ENCODE assay signal across 8 cellular contexts in the genomic region with DNA sequence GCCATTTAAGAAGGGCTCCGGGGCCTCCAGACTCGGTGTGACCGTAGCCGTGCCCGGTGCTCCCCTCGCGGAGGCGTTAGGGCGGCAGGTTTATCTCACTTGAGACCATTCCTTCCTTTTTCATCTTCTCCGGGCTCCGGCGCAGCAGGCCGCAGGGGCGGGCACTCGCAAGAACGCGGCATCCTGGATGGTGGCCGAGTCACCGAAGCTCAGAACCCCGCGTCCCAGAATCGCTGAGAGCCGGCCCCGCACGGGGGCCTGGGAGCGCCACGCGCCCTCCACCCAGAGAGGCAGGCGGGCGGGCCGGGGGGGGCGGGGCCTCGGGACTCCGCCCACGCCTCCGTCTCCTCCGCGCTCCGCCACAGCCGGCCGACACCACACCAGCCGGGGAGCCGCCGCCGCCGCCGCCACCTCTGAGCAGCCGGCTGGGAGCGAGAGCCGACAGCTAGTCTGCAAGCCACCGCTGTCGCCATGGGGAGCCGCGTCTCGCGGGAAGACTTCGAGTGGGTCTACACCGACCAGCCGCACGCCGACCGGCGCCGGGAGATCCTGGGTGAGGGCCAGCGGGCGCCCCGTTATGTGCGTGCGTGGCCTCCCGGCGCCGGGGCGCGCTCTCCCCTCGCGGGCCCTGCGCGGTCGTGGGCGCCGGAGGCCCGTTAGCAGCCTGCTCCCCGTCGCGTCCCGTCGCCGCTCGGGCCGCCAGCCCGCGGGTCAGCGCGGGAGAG. TPM values are rescaled to one million over a fixed set of nuclear protein-coding genes. Genes with fewer than 3 reads are reported as not detected.
DNase-seq lines count a peak whose midpoint lies in the region; ATAC-seq and TF ChIP-seq lines count a peak whose summit lies in the region.

A gene (plus strand): TSS at position 375 of the 725 bp plus-strand sequence. CDS start 97 bp downstream, at position 472.

- H3K9me3 ChIP-seq in neuron (ENCODE audit: low read length): peaks cover 2% of the 10 kb centered on the region
- H3K9me3 ChIP-seq in subcutaneous abdominal adipose tissue (ENCODE audit: control insufficient read depth in 5 of 5, low read length in 5 of 5): no peaks in the 10 kb centered on the region

- H3K27me3 ChIP-seq in H7 (ENCODE audit: control insufficient read depth, insufficient read depth, low read length) (no peaks in the 10 kb centered on the region), foreskin keratinocyte (no peaks in the 10 kb centered on the region), neuron (ENCODE audit: insufficient read depth, low read length) (no peaks in the 10 kb centered on the region), subcutaneous abdominal adipose tissue (ENCODE audit: control insufficient read depth in 5 of 5, insufficient read depth in 4 of 5, low read length in 5 of 5) (no peaks in the 10 kb centered on the region)

- H2AFZ ChIP-seq in neuron (ENCODE audit: low read depth, low read length): peak within 1 kb of the TSS; percentile 96

- no peaks in the 10 kb centered on the region; the same call in 1 of the 2 replicates for H3K36me3 ChIP-seq in H7 (replicated peaks; ENCODE audit: control insufficient read depth, insufficient read depth, low read length)
- peaks cover 2% of the 10 kb centered on the region for H3K36me3 ChIP-seq in neuron (ENCODE audit: insufficient read depth, low read length)
- peaks cover 0 to 2% (median 0%) of the 10 kb centered on the region in 5 donors for H3K36me3 ChIP-seq in subcutaneous abdominal adipose tissue (ENCODE audit: control insufficient read depth in 5 of 5, insufficient read depth in 5 of 5, low read length in 5 of 5)

- H3K27ac ChIP-seq in foreskin keratinocyte (peak within 1 kb of the TSS; percentile 75), subcutaneous abdominal adipose tissue (ENCODE audit: low read depth, low read length) (peak within 1 kb of the TSS; percentile 98)

- in situ Hi-C loops in G401 (cut with HindIII; ENCODE audit: low sequenced_read_pairs): no loop called here

- TF ChIP-seq CTCF in foreskin keratinocyte (conservative IDR thresholded peaks at IDR 0.05): peak; percentile 8

- DNase-seq in G401 (ENCODE audit: low spot score) (peak; percentile 89), H7 (peak; percentile 99), LoVo (ENCODE audit: low spot score) (peak; percentile 87), SHP77 treated with DMSO at 0.1 percent for 48 hours (lab: John Stamatoyannopoulos, UW) (peak; percentile 71), activated gamma-delta T cell (lab: John Stamatoyannopoulos, UW) (peak; percentile 89), foreskin keratinocyte (peak in 1 of 2 donors; percentile 76)

- H3K4me3 ChIP-seq in H7 (ENCODE audit: insufficient read depth, low read depth, low read length): peak within 1 kb of the TSS; percentile 94
- H3K4me3 ChIP-seq in neuron (ENCODE audit: low read length): peak within 1 kb of the TSS; percentile 92
- H3K4me3 ChIP-seq in subcutaneous abdominal adipose tissue (ENCODE audit: low read depth in 1 of 5, low read length in 5 of 5): peak within 1 kb of the TSS; percentile 87 to 89 (median 88)

- peaks cover 15% of the 10 kb centered on the region for H3K4me1 ChIP-seq in foreskin keratinocyte
- H3K4me1 ChIP-seq in neuron (ENCODE audit: insufficient read depth, low read length): peaks cover 10% of the 10 kb centered on the region
- peaks cover 3 to 29% (median 23%) of the 10 kb centered on the region in 5 donors for H3K4me1 ChIP-seq in subcutaneous abdominal adipose tissue (ENCODE audit: control insufficient read depth in 5 of 5, insufficient read depth in 5 of 5, low read length in 5 of 5)

- H3K9ac ChIP-seq in subcutaneous abdominal adipose tissue (ENCODE audit: low read length in 5 of 5): peak within 1 kb of the TSS; percentile 75 to 98 (median 95)

- ATAC-seq in foreskin keratinocyte: peak; percentile 80

RNA-seq across cellular contexts. Expression of the gene that starts here (rescaled TPM):
- total RNA-seq in G401 (2014; rRNA removed; shearing (Covaris generic)): 306 and 340 TPM in 2 replicates
- total RNA-seq in H7 (2014; rRNA removed; shearing (Covaris generic)): 65.4 and 68.4 TPM in 2 replicates
- total RNA-seq in foreskin keratinocyte: 107 and 122 TPM in 2 replicates
- 111 and 114 TPM in 2 replicates for polyA plus RNA-seq in foreskin keratinocyte
